Comparison of ENCODE assay signal across 7 cellular contexts in genomic region chr9:62837254-62837911, GRCh38.
DNase-seq lines count a peak whose midpoint lies in the region; ATAC-seq, FAIRE-seq and TF ChIP-seq lines count a peak whose summit lies in the region.
"Not testable (repeated sequence)": the region's sequence is repeated elsewhere in the genome, so short reads cannot be mapped to it uniquely, and the experiment has no call there.

No MANE protein-coding gene starts in this region.

- peaks cover 59% of the 10 kb centered on the region for H3K27me3 ChIP-seq in HUES6 (ENCODE audit: control insufficient read depth, insufficient read depth, low read length)
- H3K27me3 ChIP-seq in sigmoid colon = peaks cover 5 to 34% (median 14%) of the 10 kb centered on the region in 3 donors

- not testable (repeated sequence) for TF ChIP-seq EP300 in sigmoid colon (IDR thresholded peaks at IDR 0.05)

- CTCF ChIA-PET in HEK293 (lab: Yijun Ruan, JAX); activated CD4-positive, alpha-beta T cell treated with anti-CD3 and anti-CD28 coated beads, Interleukin-2, amount 10 ng/mL, durations not matched to agents 7 days and 5 days (lab: Charles Lee): not testable (repeated sequence)

- not testable (repeated sequence) for H3K4me1 Mint-ChIP-seq in activated CD4-positive, alpha-beta T cell treated with anti-CD3 and anti-CD28 coated beads, Interleukin-2, amount 10 ng/mL, durations not matched to agents 7 days and 5 days

- H3K4me3 ChIP-seq in HEK293 (ENCODE audit: low read depth, low read length) = peak overlapping the region; percentile 45
- H3K4me3 ChIP-seq in HUES6 (ENCODE audit: low read depth, low read length) = peak overlapping the region; percentile 61
- H3K4me3 ChIP-seq in choroid plexus epithelial cell (ENCODE audit: low read depth, low read length) = peak overlapping the region; percentile 26
- not testable (repeated sequence) for H3K4me3 ChIP-seq in kidney (ENCODE audit: low read length in 2 of 2)
- peak overlapping the region; percentile 14 to 49 (median 42) for H3K4me3 ChIP-seq in sigmoid colon

- not testable (repeated sequence) for TF ChIP-seq CTCF in HEK293 (tag by site-specific recombination; IDR thresholded peaks at IDR 0.05); choroid plexus epithelial cell (conservative IDR thresholded peaks at IDR 0.05; ENCODE audit: low read depth, low read length); kidney (IDR thresholded peaks at IDR 0.05; ENCODE audit: borderline replicate concordance, extremely low read depth, insufficient read depth); sigmoid colon (IDR thresholded peaks at IDR 0.05)

- H3K36me3 Mint-ChIP-seq in activated CD4-positive, alpha-beta T cell treated with anti-CD3 and anti-CD28 coated beads, Interleukin-2, amount 10 ng/mL, durations not matched to agents 7 days and 5 days (ENCODE audit: low read depth) = not testable (repeated sequence)

- H3K27ac ChIP-seq in HEK293 (ENCODE audit: extremely low read depth, low read depth, low read length) = peak overlapping the region; percentile 86
- H3K27ac ChIP-seq in HUES6 (ENCODE audit: low read depth, low read length); kidney (ENCODE audit: low read depth in 2 of 2, low read length in 2 of 2): not testable (repeated sequence)
- H3K27ac ChIP-seq in sigmoid colon = peak overlapping the region in 2 of 4 donors; percentile 52 to 58

- not testable (repeated sequence) for H3K27ac Mint-ChIP-seq in activated CD4-positive, alpha-beta T cell treated with anti-CD3 and anti-CD28 coated beads, Interleukin-2, amount 10 ng/mL, durations not matched to agents 7 days and 5 days

- H3K27me3 Mint-ChIP-seq in activated CD4-positive, alpha-beta T cell treated with anti-CD3 and anti-CD28 coated beads, Interleukin-2, amount 10 ng/mL, durations not matched to agents 7 days and 5 days = peaks cover 21% of the 10 kb centered on the region

- FAIRE-seq in kidney (lab: Jason Lieb, UNC) = not testable (repeated sequence)

- H3K4me3 Mint-ChIP-seq in activated CD4-positive, alpha-beta T cell treated with anti-CD3 and anti-CD28 coated beads, Interleukin-2, amount 10 ng/mL, durations not matched to agents 7 days and 5 days = peak overlapping the region; percentile 36

- not testable (repeated sequence) for H3K4me1 ChIP-seq in HEK293 (ENCODE audit: control insufficient read depth, insufficient read depth, low read length); HUES6 (ENCODE audit: control insufficient read depth, insufficient read depth, low read length); kidney (ENCODE audit: control insufficient read depth in 1 of 2, insufficient read depth in 1 of 2, low read depth in 1 of 2, low read length in 2 of 2)
- peaks cover 0 to 13% (median 13%) of the 10 kb centered on the region in 4 donors for H3K4me1 ChIP-seq in sigmoid colon

- H3K9me3 Mint-ChIP-seq in activated CD4-positive, alpha-beta T cell treated with anti-CD3 and anti-CD28 coated beads, Interleukin-2, amount 10 ng/mL, durations not matched to agents 7 days and 5 days = not testable (repeated sequence)

- not testable (repeated sequence) for TF ChIP-seq POLR2A in sigmoid colon (IDR thresholded peaks at IDR 0.05)

- not testable (repeated sequence) for H3K36me3 ChIP-seq in HEK293 (ENCODE audit: control insufficient read depth in 2 of 2, insufficient read depth in 1 of 2, low read length in 2 of 2); HUES6 (ENCODE audit: control insufficient read depth, insufficient read depth, low read length); kidney (ENCODE audit: control insufficient read depth in 1 of 2, insufficient read depth in 2 of 2, low read length in 2 of 2); sigmoid colon

- ATAC-seq in GM18511 (IDR thresholded peaks at IDR 0.05; ENCODE audit: unreplicated experiment) = peak; percentile 12

- peak; percentile 32 for DNase-seq in activated CD4-positive, alpha-beta T cell treated with anti-CD3 and anti-CD28 coated beads, Interleukin-2, amount 10 ng/mL, durations not matched to agents 7 days and 5 days
- DNase-seq in choroid plexus epithelial cell (ENCODE audit: low read depth) (peak; percentile 10), kidney (peak; percentile 82), sigmoid colon (peak; percentile 62)

- not testable (repeated sequence) for H3K9ac ChIP-seq in HUES6 (ENCODE audit: low read length); kidney (ENCODE audit: low read length in 2 of 2)

- 2 to 10% methylated on average over 45 to 50 of the region's 50 CpGs for WGBS in sigmoid colon, 2 donors

- intact Hi-C loops in kidney (cut with DNase I); sigmoid colon (cut with DNase I): not testable (repeated sequence)

- POLR2A ChIA-PET in HEK293 (lab: Yijun Ruan, JAX); activated CD4-positive, alpha-beta T cell treated with anti-CD3 and anti-CD28 coated beads, Interleukin-2, amount 10 ng/mL, durations not matched to agents 7 days and 5 days (lab: Charles Lee): not testable (repeated sequence)

- not testable (repeated sequence) for H3K9me3 ChIP-seq in HEK293 (ENCODE audit: control insufficient read depth, insufficient read depth, low read depth, low read length); HUES6 (ENCODE audit: control insufficient read depth, insufficient read depth, low read depth, low read length); kidney (ENCODE audit: control insufficient read depth in 1 of 2, low read length in 2 of 2); sigmoid colon

TF ChIP-seq in HEK293, 187 proteins besides CTCF, POLR2A, EP300 and RAD21:
- TF ChIP-seq ZBTB26 (tag by site-specific recombination; optimal IDR thresholded peaks at IDR 0.05) = peak; percentile 55
TF ChIP-seq in HEK293: peak in this region for 1; not testable (repeated sequence) for 186.

Comparison
In these comparisons a context has a peak if more than half of its experiments do, and no peak if none do; other contexts are left out.
1. DNase-seq: peak in every context shown above with its lines; median percentile 82 in kidney; 62 in sigmoid colon; 32 in activated CD4-positive, alpha-beta T cell treated with anti-CD3 and anti-CD28 coated beads, Interleukin-2, amount 10 ng/mL, durations not matched to agents 7 days and 5 days; 10 in choroid plexus epithelial cell.